Comparison of ENCODE assay signal across 8 cellular contexts in the genomic region with DNA sequence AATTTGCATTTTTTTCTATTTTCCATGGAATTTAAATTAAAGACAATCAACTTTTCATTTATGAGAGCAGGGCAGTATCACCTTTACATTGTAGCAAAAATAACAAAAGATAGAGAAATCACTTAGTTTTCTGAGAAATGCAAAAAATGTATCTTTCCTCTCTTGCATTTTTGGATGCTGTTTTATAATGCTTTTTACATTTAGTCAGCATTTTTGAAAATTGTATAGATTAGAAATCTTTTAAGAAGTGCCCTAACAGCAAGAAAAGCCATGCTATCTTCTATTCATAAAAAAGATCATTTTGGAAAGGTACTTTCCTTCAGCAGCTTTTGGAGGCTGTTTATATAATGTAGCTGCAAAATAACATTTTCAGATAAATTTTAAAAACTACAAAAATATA.
"Had no signal": no experiment of that assay in that cellular context is flagged by ENCODE, and none has a peak within 500 bp of the region (broad histone marks: within the 10 kb centered on the region; RNA-seq: fewer than 3 reads in every experiment).

No MANE protein-coding gene starts in this region.

- DNase-seq: GDM1, GF-D8 had no signal

- H3K4me3 ChIP-seq: GM12878 had no signal

- FAIRE-seq: G401.6, GM12891, GM12892, GM18507, GM19239 had no signal

- ATAC-seq: GM12878 had no signal
